ENCODE assay signal across 8 cellular contexts in the genomic region with DNA sequence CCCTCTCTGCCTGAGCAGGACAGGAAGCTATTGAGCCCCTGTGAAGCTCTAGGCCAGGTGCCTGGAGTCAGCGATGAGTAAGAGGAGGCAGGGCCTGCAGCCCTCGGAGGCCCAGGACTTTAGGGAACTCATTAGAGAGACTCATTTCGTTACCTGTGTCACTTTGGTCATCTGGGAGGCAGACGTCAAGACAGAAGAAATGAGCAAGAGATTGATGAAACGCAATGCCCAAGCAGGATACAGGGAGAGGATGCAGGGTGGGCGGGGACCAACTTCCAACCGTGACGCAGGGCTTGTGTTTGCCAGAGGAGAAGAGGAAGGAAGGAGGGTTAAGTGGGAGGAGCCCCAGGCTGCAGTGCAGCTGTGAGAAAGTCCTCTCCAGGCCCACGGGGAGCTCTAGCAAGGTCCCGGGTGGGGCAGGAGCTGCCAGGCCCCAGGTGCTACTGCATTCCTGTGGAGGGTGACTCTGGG. TPM values are rescaled to one million over a fixed set of nuclear protein-coding genes. Genes with fewer than 3 reads are reported as not detected.
DNase-seq lines count a peak whose midpoint lies in the region; ATAC-seq and TF ChIP-seq lines count a peak whose summit lies in the region.

No MANE protein-coding gene starts in this region.

- H3K4me3 Mint-ChIP-seq in T-helper 17 cell = peak overlapping the region; percentile 95

- TF ChIP-seq CTCF in breast epithelium (IDR thresholded peaks at IDR 0.05) (no peak), right lobe of liver (IDR thresholded peaks at IDR 0.05) (no peak), thyroid gland (IDR thresholded peaks at IDR 0.05) (no peak)

- H3K27ac ChIP-seq in breast epithelium = peak overlapping the region in 1 of 2 donors; percentile 48
- no peak overlapping the region for H3K27ac ChIP-seq in right lobe of liver
- no peak overlapping the region for H3K27ac ChIP-seq in thyroid gland

- H3K27me3 ChIP-seq in breast epithelium (no peaks in the 10 kb centered on the region), right lobe of liver (no peaks in the 10 kb centered on the region), thyroid gland (no peaks in the 10 kb centered on the region)

- peaks cover 25% of the 10 kb centered on the region for H3K4me1 Mint-ChIP-seq in T-helper 17 cell

- H3K9me3 ChIP-seq in T-helper 17 cell (ENCODE audit: control insufficient read depth, low read length, poor library complexity, severe bottlenecking) (no peaks in the 10 kb centered on the region), breast epithelium (no peaks in the 10 kb centered on the region), right lobe of liver (no peaks in the 10 kb centered on the region), thyroid gland (no peaks in the 10 kb centered on the region)

- WGBS in right lobe of liver (ENCODE audit: insufficient coverage, low coverage, low lambda C conversion rate, missing lambda C conversion rate) = 25% methylated on average over 5 of the region's 10 CpGs
- WGBS in thyroid gland, 2 donors = 21 to 25% methylated on average over 10 of the region's 10 CpGs

- H3K4me1 ChIP-seq in breast epithelium (no peaks in the 10 kb centered on the region), right lobe of liver (no peaks in the 10 kb centered on the region), thyroid gland (peaks cover 0 to 10% of the 10 kb centered on the region in 2 donors)

- peak; percentile 46 for ATAC-seq in HG03097 (IDR thresholded peaks at IDR 0.05; ENCODE audit: low FRiP score, unreplicated experiment)
- peak; percentile 92 for ATAC-seq in T-helper 17 cell
- peak; percentile 78 to 88 (median 82) for ATAC-seq in right lobe of liver
- no peak for ATAC-seq in GM18505 (IDR thresholded peaks at IDR 0.05; ENCODE audit: unreplicated experiment)

- TF ChIP-seq POLR2A in breast epithelium (IDR thresholded peaks at IDR 0.05) = no peak
- no peak for TF ChIP-seq POLR2A in right lobe of liver (IDR thresholded peaks at IDR 0.05)
- TF ChIP-seq POLR2A in thyroid gland (IDR thresholded peaks at IDR 0.05) = no peak
- TF ChIP-seq POLR2A in GM18505 (IDR thresholded peaks at IDR 0.05; ENCODE audit: borderline replicate concordance, extremely low read depth, insufficient read depth, insufficient read length) = no peak

- DNase-seq in Daoy (ENCODE audit: low read depth) (peak; percentile 80), T-helper 17 cell (peak in 2 of 3 donors; percentile 18 to 34), breast epithelium (ENCODE audit: low spot score in 2 of 2) (peak in 1 of 2 donors; percentile 30), right lobe of liver (peak; percentile 64 to 74 (median 68)), thyroid gland (peak; percentile 40 to 47), GM19240 (ENCODE audit: insufficient read length, low spot score) (no peak)

- peak overlapping the region in 2 of 3 donors; percentile 32 to 55 for H3K4me3 ChIP-seq in breast epithelium
- no peak overlapping the region for H3K4me3 ChIP-seq in right lobe of liver
- no peak overlapping the region for H3K4me3 ChIP-seq in thyroid gland (replicated peaks in 1 of 3)

- H3K36me3 ChIP-seq in breast epithelium = no peaks in the 10 kb centered on the region
- H3K36me3 ChIP-seq in right lobe of liver = no peaks in the 10 kb centered on the region
- no peaks in the 10 kb centered on the region for H3K36me3 ChIP-seq in thyroid gland

- no peaks in the 10 kb centered on the region for H3K36me3 Mint-ChIP-seq in T-helper 17 cell (ENCODE audit: low read depth)

- intact Hi-C loops in breast epithelium (cut with DNase I; ENCODE audit: low total_unique reads) (no loop called here), right lobe of liver (cut with DNase I) (no loop called here), thyroid gland (cut with DNase I) (no loop called here)

- H3K27ac Mint-ChIP-seq in T-helper 17 cell = peak overlapping the region; percentile 92

- H3K27me3 Mint-ChIP-seq in T-helper 17 cell = no peaks in the 10 kb centered on the region

RNA-seq across cellular contexts. Expression of a gene that starts 26.4 kb away (rescaled TPM):
- 6.3 and 7.5 TPM in 2 replicates for total RNA-seq in Daoy (2014; rRNA removed; shearing (Covaris generic))
- total RNA-seq in T-helper 17 cell (10 to 100 TPM; 13.5 to 19.2 TPM), breast epithelium (10 to 100 TPM; 11.3 to 31.4 (median 24.9) TPM), right lobe of liver (10 to 100 TPM; 10.3 to 32.1 (median 14.1) TPM), thyroid gland (10 to 100 TPM; 17.9 to 33.3 (median 21.7) TPM)

Comparison
In these comparisons a context has a peak if more than half of its experiments do, and no peak if none do; other contexts are left out.
1. H3K4me3 ChIP-seq: peak in breast epithelium (2 of 3); none in right lobe of liver (0 of 3) and thyroid gland (0 of 3).